In the genomic region with DNA sequence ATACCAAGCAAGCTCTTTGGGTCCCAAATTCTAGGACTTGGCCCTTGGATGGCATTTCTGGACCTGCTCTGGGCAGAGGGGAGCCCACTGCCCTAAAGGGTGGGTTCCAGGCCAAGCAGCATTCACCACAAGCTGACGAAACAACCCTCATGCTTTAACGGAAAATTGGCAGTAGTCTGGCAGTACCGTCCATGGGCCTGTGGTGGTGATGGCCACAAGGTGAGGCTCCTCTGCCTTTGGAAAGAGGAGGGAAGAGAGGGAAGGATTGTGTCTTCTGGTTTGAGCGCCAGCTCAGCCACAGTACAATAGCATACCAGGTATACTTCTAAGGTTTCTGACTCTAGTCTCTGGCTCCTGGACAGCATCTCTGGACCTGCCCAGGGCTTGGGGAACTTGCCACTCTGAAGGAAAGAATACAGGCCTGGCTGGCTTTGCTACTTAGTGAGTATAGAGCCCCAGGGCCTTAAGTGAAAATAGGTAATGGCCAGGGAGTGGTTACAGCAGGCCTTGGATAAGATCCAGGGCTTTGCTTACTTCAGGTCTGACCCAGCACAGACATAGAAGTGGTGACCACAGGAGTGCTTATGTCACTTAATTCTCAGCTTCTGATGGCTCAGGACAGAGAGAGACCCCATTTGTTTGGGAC, we compare ENCODE assay signal across 19 cellular contexts.
"Had no signal": no experiment of that assay in that cellular context is flagged by ENCODE, and none has a peak within 500 bp of the region (broad histone marks: within the 10 kb centered on the region; RNA-seq: fewer than 3 reads in every experiment).

No MANE protein-coding gene starts in this region.

- H3K4me1 ChIP-seq: parathyroid adenoma, right lobe of liver, testis had no signal

- DNase-seq: activated CD4-positive, alpha-beta T cell treated with anti-CD3 and anti-CD28 coated beads, Interleukin-2, amount 50 U/mL, for 48 hours; activated naive CD4-positive, alpha-beta T cell treated with anti-CD3 and anti-CD28 coated beads, Interleukin-2, amount 10 ng/mL, durations not matched to agents 7 days and 5 days; activated naive CD8-positive, alpha-beta T cell treated with anti-CD3 and anti-CD28 coated beads, Interleukin-2, amount 50 U/mL, for 24 hours; activated T-cell treated with anti-CD3 and anti-CD28 coated beads for 4 hours; anterior cingulate cortex; naive thymus-derived CD8-positive, alpha-beta T cell; right lobe of liver; small intestine; stimulated activated CD4-positive, alpha-beta T cell treated with anti-CD3 and anti-CD28 coated beads, Interleukin-4, amount 100 ng/mL, for 24 hours; SW 1271; T-helper 2 cell; testis; WERI-Rb-1 had no signal

- H3K9me3 ChIP-seq: esophagus muscularis mucosa, right lobe of liver, testis had no signal

- H3K79me2 ChIP-seq: parathyroid adenoma had no signal

- H3K4me3 Mint-ChIP-seq: activated naive CD4-positive, alpha-beta T cell treated with anti-CD3 and anti-CD28 coated beads, Interleukin-2, amount 10 ng/mL, durations not matched to agents 7 days and 5 days; activated naive CD8-positive, alpha-beta T cell treated with anti-CD3 and anti-CD28 coated beads, Interleukin-2, amount 50 U/mL, for 24 hours; activated T-helper 17 cell treated with anti-CD3 and anti-CD28 coated beads, Interleukin-2, amount 50 U/mL, for 72 hours; brain; naive thymus-derived CD8-positive, alpha-beta T cell; stimulated activated effector memory CD8-positive, alpha-beta T cell treated with anti-CD3 and anti-CD28 coated beads, Interleukin-12 subunit alpha, Interleukin-12 subunit beta, amount 100 ng/mL, for 72 hours had no signal

- H2AFZ ChIP-seq: parathyroid adenoma had no signal

- H3K9ac ChIP-seq: parathyroid adenoma had no signal

- H3K36me3 ChIP-seq: esophagus muscularis mucosa, right lobe of liver, WERI-Rb-1 had no signal

- H3K4me3 ChIP-seq: coronary artery, esophagus muscularis mucosa, right lobe of liver, testis had no signal

- H3K27me3 Mint-ChIP-seq: activated naive CD4-positive, alpha-beta T cell treated with anti-CD3 and anti-CD28 coated beads, Interleukin-2, amount 10 ng/mL, durations not matched to agents 7 days and 5 days; activated T-helper 17 cell treated with anti-CD3 and anti-CD28 coated beads, Interleukin-2, amount 50 U/mL, for 72 hours; brain had no signal

- H3K4me1 Mint-ChIP-seq: activated naive CD4-positive, alpha-beta T cell treated with anti-CD3 and anti-CD28 coated beads, Interleukin-2, amount 10 ng/mL, durations not matched to agents 7 days and 5 days; activated naive CD8-positive, alpha-beta T cell treated with anti-CD3 and anti-CD28 coated beads, Interleukin-2, amount 50 U/mL, for 24 hours; activated T-helper 17 cell treated with anti-CD3 and anti-CD28 coated beads, Interleukin-2, amount 50 U/mL, for 72 hours; naive thymus-derived CD8-positive, alpha-beta T cell; stimulated activated effector memory CD8-positive, alpha-beta T cell treated with anti-CD3 and anti-CD28 coated beads, Interleukin-12 subunit alpha, Interleukin-12 subunit beta, amount 100 ng/mL, for 72 hours had no signal

- H3K36me3 Mint-ChIP-seq: activated naive CD4-positive, alpha-beta T cell treated with anti-CD3 and anti-CD28 coated beads, Interleukin-2, amount 10 ng/mL, durations not matched to agents 7 days and 5 days; brain; naive thymus-derived CD8-positive, alpha-beta T cell; stimulated activated effector memory CD8-positive, alpha-beta T cell treated with anti-CD3 and anti-CD28 coated beads, Interleukin-12 subunit alpha, Interleukin-12 subunit beta, amount 100 ng/mL, for 72 hours had no signal

- H3K27me3 ChIP-seq: esophagus muscularis mucosa, right lobe of liver, testis had no signal

- H3K9me3 Mint-ChIP-seq: activated naive CD4-positive, alpha-beta T cell treated with anti-CD3 and anti-CD28 coated beads, Interleukin-2, amount 10 ng/mL, durations not matched to agents 7 days and 5 days; activated naive CD8-positive, alpha-beta T cell treated with anti-CD3 and anti-CD28 coated beads, Interleukin-2, amount 50 U/mL, for 24 hours; activated T-helper 17 cell treated with anti-CD3 and anti-CD28 coated beads, Interleukin-2, amount 50 U/mL, for 72 hours; brain; stimulated activated effector memory CD8-positive, alpha-beta T cell treated with anti-CD3 and anti-CD28 coated beads, Interleukin-12 subunit alpha, Interleukin-12 subunit beta, amount 100 ng/mL, for 72 hours had no signal

- H3K27ac ChIP-seq: coronary artery, esophagus muscularis mucosa, parathyroid adenoma, right lobe of liver, testis, WERI-Rb-1 had no signal

- ATAC-seq: activated T-helper 17 cell treated with anti-CD3 and anti-CD28 coated beads, Interleukin-2, amount 50 U/mL, for 72 hours; naive thymus-derived CD8-positive, alpha-beta T cell; right lobe of liver had no signal

- H3K27ac Mint-ChIP-seq: activated naive CD4-positive, alpha-beta T cell treated with anti-CD3 and anti-CD28 coated beads, Interleukin-2, amount 10 ng/mL, durations not matched to agents 7 days and 5 days; activated naive CD8-positive, alpha-beta T cell treated with anti-CD3 and anti-CD28 coated beads, Interleukin-2, amount 50 U/mL, for 24 hours; activated T-helper 17 cell treated with anti-CD3 and anti-CD28 coated beads, Interleukin-2, amount 50 U/mL, for 72 hours; brain; naive thymus-derived CD8-positive, alpha-beta T cell; stimulated activated effector memory CD8-positive, alpha-beta T cell treated with anti-CD3 and anti-CD28 coated beads, Interleukin-12 subunit alpha, Interleukin-12 subunit beta, amount 100 ng/mL, for 72 hours had no signal
